In the genomic region with DNA sequence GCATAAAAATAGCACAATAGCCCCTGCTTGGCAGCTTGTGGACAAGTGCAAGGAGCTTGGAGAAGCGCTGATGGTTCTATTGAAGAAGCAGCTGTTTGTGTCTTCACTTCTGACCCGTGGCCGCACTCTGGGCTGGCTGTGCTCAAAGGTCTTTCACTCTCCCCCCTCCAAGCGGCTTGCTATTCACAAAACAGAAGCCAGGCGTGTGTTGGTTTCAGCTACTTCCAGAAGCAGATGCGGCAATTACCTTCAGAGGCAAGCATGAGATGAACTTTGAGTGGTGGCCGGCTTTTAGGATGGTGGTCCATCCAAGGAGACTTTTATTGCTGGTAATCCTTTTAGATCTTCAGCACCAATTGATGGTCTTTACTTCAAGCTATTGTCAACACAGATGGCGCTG, we compare ENCODE assay signal across 14 cellular contexts.
"Had no signal": no experiment of that assay in that cellular context is flagged by ENCODE, and none has a peak within 500 bp of the region (broad histone marks: within the 10 kb centered on the region; RNA-seq: fewer than 3 reads in every experiment).

No MANE protein-coding gene starts in this region.

- H3K4me1 ChIP-seq: breast epithelium, tibial artery had no signal

- ATAC-seq: activated CD8-positive, alpha-beta T cell treated with anti-CD3 and anti-CD28 coated beads for 36 hours; activated T-cell treated with anti-CD3 and anti-CD28 coated beads, Interleukin-2, amount 50 U/mL, for 72 hours; lower lobe of right lung; natural killer cell; stimulated activated memory B cell treated with anti-CD40 and anti-IgM and Interleukin-4, amounts not matched to agents 10 μg/mL and 1 μg/mL and 100 μg/mL, for 72 hours had no signal

- H3K36me3 ChIP-seq: breast epithelium, lower lobe of right lung, ovary, tibial artery had no signal

- H3K9me3 Mint-ChIP-seq: activated CD8-positive, alpha-beta T cell treated with anti-CD3 and anti-CD28 coated beads for 36 hours; activated T-cell treated with anti-CD3 and anti-CD28 coated beads, Interleukin-2, amount 50 U/mL, for 72 hours; stimulated activated memory B cell treated with anti-CD40 and anti-IgM and Interleukin-4, amounts not matched to agents 10 μg/mL and 1 μg/mL and 100 μg/mL, for 72 hours; T-helper 2 cell treated with Interferon-gamma antibody and Interleukin-4, amounts not matched to agents 5 μg/mL and 100 μg/mL, for 36 hours had no signal

- DNase-seq: activated CD8-positive, alpha-beta memory T cell treated with anti-CD3 and anti-CD28 coated beads, Interleukin-2, amount 50 U/mL, for 4 hours; activated CD8-positive, alpha-beta T cell treated with anti-CD3 and anti-CD28 coated beads for 36 hours; activated gamma-delta T cell treated with Interleukin-2 at 50 U/mL for 16 hours; activated T-cell treated with anti-CD3 and anti-CD28 coated beads, Interleukin-2, amount 50 U/mL, for 72 hours; aorta; foreskin melanocyte; lower lobe of right lung; natural killer cell; ovary; tibial artery had no signal

- H3K27me3 ChIP-seq: breast epithelium, ovary, tibial artery had no signal

- H3K4me3 Mint-ChIP-seq: activated CD8-positive, alpha-beta T cell treated with anti-CD3 and anti-CD28 coated beads for 36 hours; activated T-cell treated with anti-CD3 and anti-CD28 coated beads, Interleukin-2, amount 50 U/mL, for 72 hours; natural killer cell; stimulated activated memory B cell treated with anti-CD40 and anti-IgM and Interleukin-4, amounts not matched to agents 10 μg/mL and 1 μg/mL and 100 μg/mL, for 72 hours; T-helper 2 cell treated with Interferon-gamma antibody and Interleukin-4, amounts not matched to agents 5 μg/mL and 100 μg/mL, for 36 hours had no signal

- H3K4me3 ChIP-seq: breast epithelium, lower lobe of right lung, ovary, smooth muscle cell, tibial artery had no signal

- H3K36me3 Mint-ChIP-seq: natural killer cell; stimulated activated memory B cell treated with anti-CD40 and anti-IgM and Interleukin-4, amounts not matched to agents 10 μg/mL and 1 μg/mL and 100 μg/mL, for 72 hours had no signal

- H3K4me1 Mint-ChIP-seq: natural killer cell; stimulated activated memory B cell treated with anti-CD40 and anti-IgM and Interleukin-4, amounts not matched to agents 10 μg/mL and 1 μg/mL and 100 μg/mL, for 72 hours had no signal

- H3K9me3 ChIP-seq: breast epithelium, lower lobe of right lung, ovary, tibial artery had no signal

- H3K27ac ChIP-seq: breast epithelium, lower lobe of right lung, ovary, tibial artery had no signal

- H3K27ac Mint-ChIP-seq: activated CD8-positive, alpha-beta T cell treated with anti-CD3 and anti-CD28 coated beads for 36 hours; activated T-cell treated with anti-CD3 and anti-CD28 coated beads, Interleukin-2, amount 50 U/mL, for 72 hours; natural killer cell; stimulated activated memory B cell treated with anti-CD40 and anti-IgM and Interleukin-4, amounts not matched to agents 10 μg/mL and 1 μg/mL and 100 μg/mL, for 72 hours; T-helper 2 cell treated with Interferon-gamma antibody and Interleukin-4, amounts not matched to agents 5 μg/mL and 100 μg/mL, for 36 hours had no signal

- H3K27me3 Mint-ChIP-seq: stimulated activated memory B cell treated with anti-CD40 and anti-IgM and Interleukin-4, amounts not matched to agents 10 μg/mL and 1 μg/mL and 100 μg/mL, for 72 hours had no signal
